In genomic region chrX:147803948-147804347, GRCh38 we compare ENCODE assay signal across 8 cellular contexts.
A peak's percentile ranks its signal among the peaks of the same experiment; 100 is the strongest.
DNase-seq lines count a peak whose midpoint lies in the region; ATAC-seq and TF ChIP-seq lines count a peak whose summit lies in the region.

No MANE protein-coding gene starts in this region.

- peak overlapping the region in 2 of 7 donors; percentile 60 to 74 for H3K27ac Mint-ChIP-seq in CD4-positive, alpha-beta memory T cell
- H3K27ac Mint-ChIP-seq in CD4-positive, alpha-beta T cell, result no peak overlapping the region

- H3K9me3 ChIP-seq in CD4-positive, alpha-beta memory T cell (ENCODE audit: control insufficient read depth in 1 of 2, low read length in 2 of 2), result no peaks in the 10 kb centered on the region
- no peaks in the 10 kb centered on the region for H3K9me3 ChIP-seq in MM.1S (replicated peaks; ENCODE audit: insufficient read depth, low read length)
- H3K9me3 ChIP-seq in CD4-positive, alpha-beta T cell (ENCODE audit: control insufficient read depth, low read length), result no peaks in the 10 kb centered on the region

- no peak overlapping the region for H3K4me3 Mint-ChIP-seq in CD4-positive, alpha-beta memory T cell
- no peak overlapping the region for H3K4me3 Mint-ChIP-seq in CD4-positive, alpha-beta T cell

- peak in 3 of 5 donors; percentile 1 to 19 (median 1) for DNase-seq in CD4-positive, alpha-beta memory T cell
- DNase-seq in MM.1S (peak; percentile 35), cerebellar cortex (ENCODE audit: low spot score) (peak; percentile 50), retinal pigment epithelial cell (ENCODE audit: low read depth) (no peak)
- DNase-seq in CD4-positive, alpha-beta T cell, result no peak
- DNase-seq in stimulated activated CD8-positive, alpha-beta memory T cell treated with anti-CD3 and anti-CD28 coated beads, Interleukin-4, amount 100 ng/mL, for 48 hours, result no peak

- intact Hi-C loops in CD4-positive, alpha-beta memory T cell (cut with micrococcal nuclease), result loop anchor here (5.0 kb wide), 1 partner anchor 327 kb away; no protein-coding TSS in a partner anchor
- intact Hi-C loops in CD4-positive, alpha-beta T cell (cut with DNase I, micrococcal nuclease), result no loop called here

- no peak overlapping the region for H2AFZ ChIP-seq in MM.1S (ENCODE audit: low read length)

- no peaks in the 10 kb centered on the region for H3K27me3 Mint-ChIP-seq in CD4-positive, alpha-beta memory T cell
- no peaks in the 10 kb centered on the region for H3K27me3 Mint-ChIP-seq in CD4-positive, alpha-beta T cell

- POLR2A ChIA-PET in CD4-positive, alpha-beta memory T cell (lab: Charles Lee; ENCODE audit: partially characterized antibody), result no interaction called here
- POLR2A ChIA-PET in CD4-positive, alpha-beta T cell (lab: Charles Lee), result no interaction called here

- no peaks in the 10 kb centered on the region for H4K20me1 ChIP-seq in MM.1S (ENCODE audit: insufficient read depth, low read length)

- no peak overlapping the region for H3K27ac ChIP-seq in CD4-positive, alpha-beta memory T cell (ENCODE audit: low read depth, low read length)
- H3K27ac ChIP-seq in MM.1S (ENCODE audit: low read length), result no peak overlapping the region
- no peak overlapping the region for H3K27ac ChIP-seq in CD4-positive, alpha-beta T cell (ENCODE audit: low read depth, low read length)

- no peaks in the 10 kb centered on the region for H3F3A ChIP-seq in MM.1S (ENCODE audit: insufficient read depth, low read length)

- no peaks in the 10 kb centered on the region for H3K27me3 ChIP-seq in CD4-positive, alpha-beta memory T cell (ENCODE audit: insufficient read depth, low read length)
- no peaks in the 10 kb centered on the region for H3K27me3 ChIP-seq in MM.1S (replicated peaks; ENCODE audit: insufficient read depth, low read length)
- no peaks in the 10 kb centered on the region for H3K27me3 ChIP-seq in CD4-positive, alpha-beta T cell (ENCODE audit: control insufficient read depth, insufficient read depth, low read length)

- H3K9ac ChIP-seq in MM.1S (ENCODE audit: low read length), result no peak overlapping the region

- no peak overlapping the region for H3K4me2 ChIP-seq in MM.1S (ENCODE audit: low read depth, low read length)

- peaks cover 0 to 6% (median 0%) of the 10 kb centered on the region in 8 donors for H3K9me3 Mint-ChIP-seq in CD4-positive, alpha-beta memory T cell
- peaks cover 4% of the 10 kb centered on the region for H3K9me3 Mint-ChIP-seq in CD4-positive, alpha-beta T cell

- H3K79me2 ChIP-seq in MM.1S (ENCODE audit: low read length), result no peaks in the 10 kb centered on the region

- H3K9me2 ChIP-seq in MM.1S (replicated peaks; ENCODE audit: insufficient read depth, low read length), result no peaks in the 10 kb centered on the region

- H3K4me1 ChIP-seq in CD4-positive, alpha-beta memory T cell (ENCODE audit: insufficient read depth, low read length), result no peaks in the 10 kb centered on the region
- no peaks in the 10 kb centered on the region for H3K4me1 ChIP-seq in MM.1S (ENCODE audit: low read length)

- no peaks in the 10 kb centered on the region for H3K36me3 Mint-ChIP-seq in CD4-positive, alpha-beta memory T cell
- no peaks in the 10 kb centered on the region for H3K36me3 Mint-ChIP-seq in CD4-positive, alpha-beta T cell (ENCODE audit: low read depth)

- H3K4me1 Mint-ChIP-seq in CD4-positive, alpha-beta memory T cell, result peaks cover 0 to 5% (median 0%) of the 10 kb centered on the region in 4 donors
- no peaks in the 10 kb centered on the region for H3K4me1 Mint-ChIP-seq in CD4-positive, alpha-beta T cell (ENCODE audit: low read depth)

- CTCF ChIA-PET in CD4-positive, alpha-beta memory T cell (lab: Charles Lee; ENCODE audit: partially characterized antibody), result interaction anchor here (1.0 kb wide), 1 partner anchor 11 kb away, joined by 3 read pairs; no protein-coding TSS in a partner anchor
- CTCF ChIA-PET in CD4-positive, alpha-beta T cell (lab: Charles Lee), result interaction anchor here (0.5 kb wide), 1 partner anchor 328 kb away, joined by 3 read pairs; no protein-coding TSS in a partner anchor

- TF ChIP-seq CTCF in MM.1S (IDR thresholded peaks at IDR 0.05; ENCODE audit: low read length) (peak; percentile 50), retinal pigment epithelial cell (conservative IDR thresholded peaks at IDR 0.05; ENCODE audit: low read depth, low read length) (peak; percentile 47)
- TF ChIP-seq CTCF in CD4-positive, alpha-beta T cell (IDR thresholded peaks at IDR 0.05), result no peak

- H3K36me3 ChIP-seq in CD4-positive, alpha-beta memory T cell (ENCODE audit: insufficient read depth, low read length), result no peaks in the 10 kb centered on the region
- H3K36me3 ChIP-seq in MM.1S (replicated peaks; ENCODE audit: insufficient read depth, low read length), result no peaks in the 10 kb centered on the region

- H3K4me3 ChIP-seq in CD4-positive, alpha-beta memory T cell (ENCODE audit: low read length in 2 of 2), result no peak overlapping the region
- H3K4me3 ChIP-seq in MM.1S (ENCODE audit: low read length), result no peak overlapping the region
- H3K4me3 ChIP-seq in retinal pigment epithelial cell (ENCODE audit: low read length), result no peak overlapping the region

- ATAC-seq in GM18909 (IDR thresholded peaks at IDR 0.05; ENCODE audit: poor library complexity, unreplicated experiment) (peak; percentile 82), HG02623 (IDR thresholded peaks at IDR 0.05; ENCODE audit: unreplicated experiment) (no peak)
- ATAC-seq in CD4-positive, alpha-beta T cell (ENCODE audit: poor library complexity), result no peak

Comparison
In these comparisons a context has a peak if more than half of its experiments do, and no peak if none do; other contexts are left out.
1. DNase-seq: peak in CD4-positive, alpha-beta memory T cell (3 of 5), MM.1S (single experiment) and cerebellar cortex (single experiment); none in retinal pigment epithelial cell (single experiment), CD4-positive, alpha-beta T cell (0 of 10) and stimulated activated CD8-positive, alpha-beta memory T cell treated with anti-CD3 and anti-CD28 coated beads, Interleukin-4, amount 100 ng/mL, for 48 hours (single experiment).